ENCODE assay signal across 24 cellular contexts in the genomic region with DNA sequence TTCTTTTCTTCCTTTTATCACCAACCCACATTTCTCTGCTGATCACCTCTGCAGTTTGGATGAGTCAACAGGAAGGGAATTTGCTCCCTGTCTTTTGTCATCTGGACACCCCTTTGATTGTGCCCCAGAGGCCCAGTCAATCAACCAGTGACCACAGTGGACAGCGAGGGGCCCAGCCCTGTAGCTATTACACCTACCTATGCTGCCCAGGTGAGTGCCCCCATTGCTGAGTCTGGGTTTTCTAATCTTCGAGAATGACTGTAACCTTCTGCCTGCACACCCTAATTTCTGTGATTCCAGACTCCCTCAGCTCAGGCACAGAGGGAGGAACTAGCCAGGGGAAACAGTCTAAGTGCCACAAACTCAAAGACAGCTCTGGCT.
"Had no signal": no experiment of that assay in that cellular context is flagged by ENCODE, and none has a peak within 500 bp of the region (broad histone marks: within the 10 kb centered on the region; RNA-seq: fewer than 3 reads in every experiment).

No MANE protein-coding gene starts in this region.

- H3K27me3 ChIP-seq: adrenal gland, MG63 had no signal

- ATAC-seq: PC-3, T-helper 17 cell had no signal

- DNase-seq: activated B cell treated with CpG ODN at 0.5 μM for 24 hours; activated CD4-positive, alpha-beta memory T cell treated with anti-CD3 and anti-CD28 coated beads, Interleukin-2, amount 10 ng/mL, durations not matched to agents 7 days and 5 days; activated CD4-positive, alpha-beta T cell treated with anti-CD3 and anti-CD28 coated beads for 1 hour; activated CD4-positive, alpha-beta T cell treated with anti-CD3 and anti-CD28 coated beads, Interleukin-2, amount 10 ng/mL, durations not matched to agents 7 days and 5 days; activated CD8-positive, alpha-beta memory T cell treated with anti-CD3 and anti-CD28 coated beads, Interleukin-2, amount 50 U/mL, for 4 hours; activated naive CD4-positive, alpha-beta T cell treated with anti-CD3 and anti-CD28 coated beads, Interleukin-2, amount 50 U/mL, for 16 hours; activated naive CD8-positive, alpha-beta T cell treated with anti-CD3 and anti-CD28 coated beads, Interleukin-2, amount 10 ng/mL, durations not matched to agents 7 days and 5 days; activated T-cell treated with anti-CD3 and anti-CD28 coated beads, Interleukin-2, amount 50 U/mL, for 1 hour; adrenal gland; anterior cingulate cortex; caudate nucleus; MG63; NCI-H1105; NCI-H1436; NCI-H1694 treated with DMSO at 0.1 percent for 48 hours; NCI-H2029 treated with DMSO at 0.1 percent for 48 hours; NCI-H510A treated with DMSO at 0.1 percent for 48 hours; NCI-H69; PC-3; SHP77 treated with DMSO at 0.1 percent for 48 hours; T-helper 17 cell; T-helper 9 cell had no signal

- H3K27ac ChIP-seq: adrenal gland had no signal

- FAIRE-seq: RCC 7860, TTC549 had no signal

- H3K36me3 ChIP-seq: adrenal gland, MG63 had no signal

- H3K9me3 ChIP-seq: adrenal gland, MG63 had no signal

- H3K4me3 ChIP-seq: adrenal gland, MG63 had no signal
